In genomic region chr5:171474106-171474878, GRCh38 we compare ENCODE assay signal across 23 cellular contexts. TPM values are rescaled to one million over a fixed set of nuclear protein-coding genes. Genes with fewer than 3 reads are reported as not detected.
DNase-seq lines count a peak whose midpoint lies in the region; ATAC-seq and TF ChIP-seq lines count a peak whose summit lies in the region.
"Had no signal": no experiment of that assay in that cellular context is flagged by ENCODE, and none has a peak within 500 bp of the region (broad histone marks: within the 10 kb centered on the region; RNA-seq: fewer than 3 reads in every experiment).

No MANE protein-coding gene starts in this region.

- no peaks in the 10 kb centered on the region for H3K36me3 Mint-ChIP-seq in activated CD4-positive, alpha-beta T cell treated with anti-CD3 and anti-CD28 coated beads for 36 hours (ENCODE audit: low read depth)
- H3K36me3 Mint-ChIP-seq in activated T-helper 2 cell treated with anti-CD3 and anti-CD28 coated beads, Interferon-gamma antibody, Interleukin-2, Interleukin-4, amounts not matched to agents 10 μg/mL and 5 μg/mL and 100 μg/mL, durations not matched to agents 14 hours and 24 hours and 36 hours (ENCODE audit: low read depth): no peaks in the 10 kb centered on the region
- H3K36me3 Mint-ChIP-seq: CD14-positive monocyte had no signal

- TF ChIP-seq POLR2A in vagina (IDR thresholded peaks at IDR 0.05): no peak

- no peaks in the 10 kb centered on the region for H3K27me3 Mint-ChIP-seq in activated CD4-positive, alpha-beta T cell treated with anti-CD3 and anti-CD28 coated beads for 36 hours
- peaks cover 4% of the 10 kb centered on the region for H3K27me3 Mint-ChIP-seq in activated T-helper 2 cell treated with anti-CD3 and anti-CD28 coated beads, Interferon-gamma antibody, Interleukin-2, Interleukin-4, amounts not matched to agents 10 μg/mL and 5 μg/mL and 100 μg/mL, durations not matched to agents 14 hours and 24 hours and 36 hours (ENCODE audit: low read depth)

- no peak for ATAC-seq in activated CD4-positive, alpha-beta T cell treated with anti-CD3 and anti-CD28 coated beads for 36 hours
- ATAC-seq: PC-3 had no signal

- H3K4me3 Mint-ChIP-seq in activated CD4-positive, alpha-beta T cell treated with anti-CD3 and anti-CD28 coated beads for 36 hours: no peak overlapping the region
- H3K4me3 Mint-ChIP-seq in activated T-helper 2 cell treated with anti-CD3 and anti-CD28 coated beads, Interferon-gamma antibody, Interleukin-2, Interleukin-4, amounts not matched to agents 10 μg/mL and 5 μg/mL and 100 μg/mL, durations not matched to agents 14 hours and 24 hours and 36 hours (ENCODE audit: low read depth): no peak overlapping the region
- H3K4me3 Mint-ChIP-seq: CD14-positive monocyte had no signal

- H3K4me3 ChIP-seq in AG10803 (ENCODE audit: low read length) (no peak overlapping the region), vagina (no peak overlapping the region)
- H3K4me3 ChIP-seq: SK-N-MC had no signal

- TF ChIP-seq CTCF in AG09319 (IDR thresholded peaks at IDR 0.05; ENCODE audit: low read depth, low read length) (no peak), AG10803 (conservative IDR thresholded peaks at IDR 0.05; ENCODE audit: low read length) (no peak), vagina (IDR thresholded peaks at IDR 0.05) (no peak)

- H3K27ac ChIP-seq in vagina: no peak overlapping the region
- H3K27ac ChIP-seq: HL-60, SK-N-MC had no signal

- DNase-seq in AG09319 (ENCODE audit: extremely low read depth, low read depth): peak; percentile 93
- DNase-seq in AG10803 (ENCODE audit: low read depth): peak; percentile 6
- peak; percentile 60 for DNase-seq in NCI-H446 treated with DMSO at 0.1 percent for 48 hours (lab: John Stamatoyannopoulos, UW)
- DNase-seq in fibroblast of gingiva (ENCODE audit: low read depth): peak; percentile 86
- no peak for DNase-seq in activated CD4-positive, CD25-positive, alpha-beta regulatory T cell (lab: John Stamatoyannopoulos, UW)
- DNase-seq in vagina (ENCODE audit: extremely low spot score in 2 of 2): no peak
- DNase-seq in activated CD4-positive, alpha-beta T cell treated with anti-CD3 and anti-CD28 coated beads for 36 hours: no peak
- DNase-seq in activated T-helper 2 cell treated with anti-CD3 and anti-CD28 coated beads, Interferon-gamma antibody, Interleukin-2, Interleukin-4, amounts not matched to agents 10 μg/mL and 5 μg/mL and 100 μg/mL, durations not matched to agents 14 hours and 24 hours and 36 hours (ENCODE audit: low spot score): no peak
- DNase-seq: BE2C; Calu3; HCEC 1CT; NCI-H1092; NCI-H1436 treated with DMSO at 0.1 percent for 48 hours; NCI-H2029; NCI-H526; NK-92 treated with Interleukin-12 subunit alpha and Interleukin-12 subunit beta, amount 100 ng/mL, for 24 hours; PC-3; RPMI8226; SIG-M5; SW 1271 had no signal

- H3K4me1 ChIP-seq in vagina: no peaks in the 10 kb centered on the region
- H3K4me1 ChIP-seq: BE2C had no signal

- H3K36me3 ChIP-seq in vagina: no peaks in the 10 kb centered on the region
- H3K36me3 ChIP-seq: BE2C had no signal

- CTCF ChIA-PET in activated CD4-positive, alpha-beta T cell treated with anti-CD3 and anti-CD28 coated beads for 36 hours (lab: Charles Lee): interaction anchor here (0.6 kb wide), 1 partner anchor 267 kb away, joined by 3 read pairs; no protein-coding TSS in a partner anchor

- POLR2A ChIA-PET in activated CD4-positive, alpha-beta T cell treated with anti-CD3 and anti-CD28 coated beads for 36 hours (lab: Charles Lee): no interaction called here

- intact Hi-C loops in vagina (cut with DNase I): no loop called here
- intact Hi-C loops in activated CD4-positive, alpha-beta T cell treated with anti-CD3 and anti-CD28 coated beads for 36 hours (cut with DNase I, micrococcal nuclease): no loop called here
- intact Hi-C loops in activated T-helper 2 cell treated with anti-CD3 and anti-CD28 coated beads, Interferon-gamma antibody, Interleukin-2, Interleukin-4, amounts not matched to agents 10 μg/mL and 5 μg/mL and 100 μg/mL, durations not matched to agents 14 hours and 24 hours and 36 hours (cut with micrococcal nuclease): no loop called here

- H3K27me3 ChIP-seq in vagina: no peaks in the 10 kb centered on the region
- H3K27me3 ChIP-seq: BE2C had no signal

- no peaks in the 10 kb centered on the region for H3K9me3 ChIP-seq in vagina
- H3K9me3 ChIP-seq: BE2C had no signal

- H3K4me1 Mint-ChIP-seq in activated CD4-positive, alpha-beta T cell treated with anti-CD3 and anti-CD28 coated beads for 36 hours: peaks cover under 1% of the 10 kb centered on the region
- no peaks in the 10 kb centered on the region for H3K4me1 Mint-ChIP-seq in activated T-helper 2 cell treated with anti-CD3 and anti-CD28 coated beads, Interferon-gamma antibody, Interleukin-2, Interleukin-4, amounts not matched to agents 10 μg/mL and 5 μg/mL and 100 μg/mL, durations not matched to agents 14 hours and 24 hours and 36 hours (ENCODE audit: low read depth)

- H3K9me3 Mint-ChIP-seq in activated CD4-positive, alpha-beta T cell treated with anti-CD3 and anti-CD28 coated beads for 36 hours (ENCODE audit: low read depth): peaks cover 2% of the 10 kb centered on the region
- H3K9me3 Mint-ChIP-seq in activated T-helper 2 cell treated with anti-CD3 and anti-CD28 coated beads, Interferon-gamma antibody, Interleukin-2, Interleukin-4, amounts not matched to agents 10 μg/mL and 5 μg/mL and 100 μg/mL, durations not matched to agents 14 hours and 24 hours and 36 hours: no peaks in the 10 kb centered on the region

- H3K27ac Mint-ChIP-seq in activated CD4-positive, alpha-beta T cell treated with anti-CD3 and anti-CD28 coated beads for 36 hours: no peak overlapping the region
- no peak overlapping the region for H3K27ac Mint-ChIP-seq in activated T-helper 2 cell treated with anti-CD3 and anti-CD28 coated beads, Interferon-gamma antibody, Interleukin-2, Interleukin-4, amounts not matched to agents 10 μg/mL and 5 μg/mL and 100 μg/mL, durations not matched to agents 14 hours and 24 hours and 36 hours

RNA-seq across cellular contexts. Expression of gene FGF18, which starts 54.8 kb away (rescaled TPM):
- 1.7 TPM for total RNA-seq in vagina
- total RNA-seq in activated CD4-positive, alpha-beta T cell treated with anti-CD3 and anti-CD28 coated beads for 36 hours: not detected
- 0.16 TPM in 1 of 2 replicates, not detected in the other for total RNA-seq in activated T-helper 2 cell treated with anti-CD3 and anti-CD28 coated beads, Interferon-gamma antibody, Interleukin-2, Interleukin-4, amounts not matched to agents 10 μg/mL and 5 μg/mL and 100 μg/mL, durations not matched to agents 14 hours and 24 hours and 36 hours

Comparison
In these comparisons a context has a peak if more than half of its experiments do, and no peak if none do; other contexts are left out.
1. DNase-seq: peak in AG09319 (single experiment), AG10803 (single experiment), NCI-H446 treated with DMSO at 0.1 percent for 48 hours (single experiment) and fibroblast of gingiva (single experiment); none in activated CD4-positive, CD25-positive, alpha-beta regulatory T cell (0 of 4), vagina (0 of 2), activated CD4-positive, alpha-beta T cell treated with anti-CD3 and anti-CD28 coated beads for 36 hours (single experiment) and activated T-helper 2 cell treated with anti-CD3 and anti-CD28 coated beads, Interferon-gamma antibody, Interleukin-2, Interleukin-4, amounts not matched to agents 10 μg/mL and 5 μg/mL and 100 μg/mL, durations not matched to agents 14 hours and 24 hours and 36 hours (single experiment).